ENCODE assay signal across 14 cellular contexts in the genomic region with DNA sequence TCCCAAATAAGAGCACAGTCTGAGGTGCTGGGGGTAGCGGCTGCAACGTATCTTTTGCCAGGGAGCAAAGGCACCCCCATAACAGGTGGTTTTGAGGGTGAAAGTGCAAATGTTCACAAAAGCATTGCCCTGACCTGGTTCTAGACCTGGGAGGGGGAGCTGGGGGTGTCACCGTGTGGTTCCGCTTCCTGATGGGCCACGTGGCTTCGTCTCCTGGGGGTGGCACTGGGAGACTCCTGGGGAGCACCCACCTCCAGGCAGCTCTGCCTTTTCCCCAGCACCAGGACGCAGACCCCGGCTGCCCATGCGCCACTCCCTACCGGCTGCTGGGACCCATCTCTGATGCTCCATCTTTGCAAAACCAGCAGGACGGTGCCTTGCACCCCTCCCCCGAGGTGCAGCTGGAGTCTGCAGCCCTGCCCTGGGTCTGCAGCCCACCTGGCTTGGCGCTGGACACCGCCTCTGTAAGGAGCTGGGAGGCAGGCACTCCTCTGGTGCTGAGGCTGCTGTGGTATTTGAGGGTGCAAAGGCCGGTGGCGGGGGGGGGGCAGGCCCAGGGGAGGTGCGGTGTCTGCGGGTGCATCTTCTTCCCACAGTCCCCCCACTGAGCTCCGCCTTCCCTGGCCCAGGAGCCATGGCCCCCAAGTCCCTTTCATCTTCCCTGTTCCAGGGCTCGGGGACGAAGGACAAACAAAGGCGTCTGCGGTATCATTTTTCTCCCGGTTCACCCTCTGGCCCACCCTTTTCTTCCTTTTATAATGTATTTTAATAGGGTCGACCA.
"Had no signal": no experiment of that assay in that cellular context is flagged by ENCODE, and none has a peak within 500 bp of the region (broad histone marks: within the 10 kb centered on the region; RNA-seq: fewer than 3 reads in every experiment).

No MANE protein-coding gene starts in this region.

- H3K9me3 Mint-ChIP-seq: activated B cell treated with CpG ODN at 0.5 μM for 24 hours; stimulated activated naive CD8-positive, alpha-beta T cell treated with anti-CD3 and anti-CD28 coated beads, Interleukin-15, Interleukin-2, amounts not matched to agents 100 ng/mL and 50 ng/mL, for 24 hours; T-helper 2 cell treated with Interferon-gamma antibody and Interleukin-4, amounts not matched to agents 5 μg/mL and 100 μg/mL, for 36 hours had no signal

- H3K9me3 ChIP-seq: pancreas, upper lobe of left lung had no signal

- H3K4me3 Mint-ChIP-seq: activated B cell treated with CpG ODN at 0.5 μM for 24 hours; activated CD8-positive, alpha-beta T cell treated with anti-CD3 and anti-CD28 coated beads, Interleukin-2, amount 10 ng/mL, durations not matched to agents 7 days and 5 days; stimulated activated naive CD8-positive, alpha-beta T cell treated with anti-CD3 and anti-CD28 coated beads, Interleukin-15, Interleukin-2, amounts not matched to agents 100 ng/mL and 50 ng/mL, for 24 hours; T-helper 2 cell treated with Interferon-gamma antibody and Interleukin-4, amounts not matched to agents 5 μg/mL and 100 μg/mL, for 36 hours had no signal

- H3K27ac Mint-ChIP-seq: activated B cell treated with CpG ODN at 0.5 μM for 24 hours; activated CD8-positive, alpha-beta T cell treated with anti-CD3 and anti-CD28 coated beads, Interleukin-2, amount 10 ng/mL, durations not matched to agents 7 days and 5 days; stimulated activated naive CD8-positive, alpha-beta T cell treated with anti-CD3 and anti-CD28 coated beads, Interleukin-15, Interleukin-2, amounts not matched to agents 100 ng/mL and 50 ng/mL, for 24 hours; T-helper 2 cell treated with Interferon-gamma antibody and Interleukin-4, amounts not matched to agents 5 μg/mL and 100 μg/mL, for 36 hours had no signal

- H3K4me1 ChIP-seq: pancreas had no signal

- H3K27ac ChIP-seq: pancreas, skin epidermis, upper lobe of left lung had no signal

- H3K4me3 ChIP-seq: pancreas, skin epidermis, upper lobe of left lung had no signal

- H3K36me3 ChIP-seq: pancreas, upper lobe of left lung had no signal

- ATAC-seq: activated CD8-positive, alpha-beta T cell treated with anti-CD3 and anti-CD28 coated beads, Interleukin-2, amount 10 ng/mL, durations not matched to agents 7 days and 5 days; esophagus mucosa; pancreas had no signal

- H3K27me3 ChIP-seq: pancreas, upper lobe of left lung had no signal

- DNase-seq: activated B cell treated with CpG ODN at 0.5 μM for 24 hours; activated CD4-positive, alpha-beta T cell treated with anti-CD3 and anti-CD28 coated beads for 48 hours; activated CD8-positive, alpha-beta memory T cell treated with anti-CD3 and anti-CD28 coated beads, Interleukin-2, amount 50 U/mL, for 48 hours; activated CD8-positive, alpha-beta T cell treated with anti-CD3 and anti-CD28 coated beads, Interleukin-2, amount 10 ng/mL, durations not matched to agents 7 days and 5 days; activated naive CD4-positive, alpha-beta T cell treated with Interleukin-2 at 50 U/mL for 16 hours; islet precursor cell; mesendoderm; retina had no signal
